ENCODE assay signal across 16 cellular contexts in the genomic region with DNA sequence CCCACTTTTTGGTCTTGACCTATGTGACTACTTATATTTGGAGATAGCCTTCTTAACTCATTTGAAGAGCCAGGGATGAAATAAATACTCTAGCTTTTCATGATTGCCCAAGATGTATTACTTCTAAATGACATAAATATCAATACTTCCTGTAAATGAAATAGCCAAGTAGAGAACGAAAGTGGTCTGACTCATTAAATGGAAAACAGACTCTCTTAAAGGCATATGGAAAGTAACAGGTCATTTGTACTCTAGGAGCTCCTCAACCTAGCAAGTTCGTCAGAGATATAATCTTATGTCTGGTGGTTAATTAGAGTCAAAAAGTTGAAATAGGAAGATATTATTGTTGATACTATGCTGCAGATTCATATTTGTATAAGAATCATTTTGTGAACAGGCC.
DNase-seq lines count a peak whose midpoint lies in the region; ATAC-seq, FAIRE-seq and TF ChIP-seq lines count a peak whose summit lies in the region.
"Had no signal": no experiment of that assay in that cellular context is flagged by ENCODE, and none has a peak within 500 bp of the region (broad histone marks: within the 10 kb centered on the region; RNA-seq: fewer than 3 reads in every experiment).

No MANE protein-coding gene starts in this region.

- TF ChIP-seq EP300 in esophagus muscularis mucosa (IDR thresholded peaks at IDR 0.05), result no peak

- peak; percentile 27 for ATAC-seq in upper lobe of right lung

- H3K9me3 ChIP-seq in upper lobe of right lung, result no peaks in the 10 kb centered on the region
- no peaks in the 10 kb centered on the region for H3K9me3 ChIP-seq in esophagus muscularis mucosa
- H3K9me3 ChIP-seq: BLaER1 treated with 17β-estradiol and CSF1 and Interleukin-3, amounts not matched to agents 10 nM and 100 nM; SJCRH30 had no signal

- intact Hi-C loops in upper lobe of right lung (cut with DNase I), result no loop called here
- intact Hi-C loops in esophagus muscularis mucosa (cut with DNase I), result no loop called here

- TF ChIP-seq POLR2A in esophagus muscularis mucosa (IDR thresholded peaks at IDR 0.05; ENCODE audit: low read depth), result no peak

- DNase-seq in MV-4-11 (lab: John Stamatoyannopoulos, UW), result peak; percentile 26
- peak; percentile 15 for DNase-seq in bronchial epithelial cell (ENCODE audit: low read depth)
- peak; percentile 10 for DNase-seq in fibroblast of pulmonary artery (ENCODE audit: low read depth)
- no peak for DNase-seq in upper lobe of right lung
- DNase-seq in midbrain (lab: John Stamatoyannopoulos, UW), result no peak
- no peak for DNase-seq in epidermal melanocyte (ENCODE audit: insufficient read length, low spot score)
- no peak for DNase-seq in esophagus muscularis mucosa (ENCODE audit: extremely low spot score)
- DNase-seq: DMS 273 treated with DMSO at 0.1 percent for 48 hours, MG63, NCI-H187 treated with DMSO at 0.1 percent for 48 hours, NCI-H446 treated with DMSO at 0.1 percent for 48 hours, SJCRH30 had no signal

- H3K4me1 ChIP-seq in upper lobe of right lung (no peaks in the 10 kb centered on the region), esophagus muscularis mucosa (no peaks in the 10 kb centered on the region)
- H3K4me1 ChIP-seq: BLaER1 treated with 17β-estradiol and CSF1 and Interleukin-3, amounts not matched to agents 10 nM and 100 nM; SJCRH30 had no signal

- no peak for FAIRE-seq in bronchial epithelial cell (lab: Jason Lieb, UNC)
- FAIRE-seq: H54 had no signal

- H3K36me3 ChIP-seq in bronchial epithelial cell (ENCODE audit: control insufficient read depth, insufficient read depth, low read length), result no peaks in the 10 kb centered on the region
- H3K36me3 ChIP-seq in upper lobe of right lung, result no peaks in the 10 kb centered on the region
- no peaks in the 10 kb centered on the region for H3K36me3 ChIP-seq in esophagus muscularis mucosa
- H3K36me3 ChIP-seq: BLaER1 treated with 17β-estradiol and CSF1 and Interleukin-3, amounts not matched to agents 10 nM and 100 nM; MG63; SJCRH30 had no signal

- H3K27me3 ChIP-seq in bronchial epithelial cell (ENCODE audit: control insufficient read depth, insufficient read depth, low read length) (peaks cover 3% of the 10 kb centered on the region), upper lobe of right lung (no peaks in the 10 kb centered on the region), esophagus muscularis mucosa (no peaks in the 10 kb centered on the region)
- H3K27me3 ChIP-seq: BLaER1 treated with 17β-estradiol and CSF1 and Interleukin-3, amounts not matched to agents 10 nM and 100 nM; MG63; SJCRH30 had no signal

- H3K27ac ChIP-seq in upper lobe of right lung, result no peak overlapping the region
- H3K27ac ChIP-seq in esophagus muscularis mucosa (replicated peaks in 1 of 4), result no peak overlapping the region
- H3K27ac ChIP-seq: BLaER1 treated with 17β-estradiol and CSF1 and Interleukin-3, amounts not matched to agents 10 nM and 100 nM; KMS-11; RWPE1; SJCRH30 had no signal

- WGBS in esophagus muscularis mucosa, result 55% methylated on average over 2 of the region's 2 CpGs

- H3K4me3 ChIP-seq in bronchial epithelial cell (ENCODE audit: low read depth, low read length) (no peak overlapping the region), fibroblast of pulmonary artery (replicated peaks; ENCODE audit: low read depth, low read length) (no peak overlapping the region), upper lobe of right lung (no peak overlapping the region), esophagus muscularis mucosa (no peak overlapping the region)
- H3K4me3 ChIP-seq: BLaER1 treated with 17β-estradiol and CSF1 and Interleukin-3, amounts not matched to agents 10 nM and 100 nM; MG63; SJCRH30 had no signal

- TF ChIP-seq CTCF in bronchial epithelial cell (IDR thresholded peaks at IDR 0.05; ENCODE audit: insufficient read depth, low read length, severe bottlenecking) (no peak), fibroblast of pulmonary artery (IDR thresholded peaks at IDR 0.05; ENCODE audit: low read length, missing control alignments) (no peak), upper lobe of right lung (IDR thresholded peaks at IDR 0.05) (no peak), esophagus muscularis mucosa (IDR thresholded peaks at IDR 0.05) (no peak)

Comparison
In these comparisons a context has a peak if more than half of its experiments do, and no peak if none do; other contexts are left out.
1. DNase-seq: peak in MV-4-11 (single experiment), bronchial epithelial cell (single experiment) and fibroblast of pulmonary artery (single experiment); none in upper lobe of right lung (single experiment), midbrain (single experiment), epidermal melanocyte (single experiment) and esophagus muscularis mucosa (single experiment).